ENCODE assay signal across 1 cellular context in genomic region chr6:142386657-142387056, GRCh38.
TF ChIP-seq lines count a peak whose summit lies in the region.

No MANE protein-coding gene starts in this region.

TF ChIP-seq in HepG2, 621 proteins besides CTCF, POLR2A, EP300 and RAD21 (continued from another document):
- TF ChIP-seq THYN1 (CRISPR knock-in tag; IDR thresholded peaks at IDR 0.05; ENCODE audit: borderline replicate concordance, low read depth) = no peak
- no peak for TF ChIP-seq TEAD3 (CRISPR knock-in tag; optimal IDR thresholded peaks at IDR 0.05; ENCODE audit: borderline replicate concordance)
